8 cellular contexts compared by ENCODE assay signal in the genomic region with DNA sequence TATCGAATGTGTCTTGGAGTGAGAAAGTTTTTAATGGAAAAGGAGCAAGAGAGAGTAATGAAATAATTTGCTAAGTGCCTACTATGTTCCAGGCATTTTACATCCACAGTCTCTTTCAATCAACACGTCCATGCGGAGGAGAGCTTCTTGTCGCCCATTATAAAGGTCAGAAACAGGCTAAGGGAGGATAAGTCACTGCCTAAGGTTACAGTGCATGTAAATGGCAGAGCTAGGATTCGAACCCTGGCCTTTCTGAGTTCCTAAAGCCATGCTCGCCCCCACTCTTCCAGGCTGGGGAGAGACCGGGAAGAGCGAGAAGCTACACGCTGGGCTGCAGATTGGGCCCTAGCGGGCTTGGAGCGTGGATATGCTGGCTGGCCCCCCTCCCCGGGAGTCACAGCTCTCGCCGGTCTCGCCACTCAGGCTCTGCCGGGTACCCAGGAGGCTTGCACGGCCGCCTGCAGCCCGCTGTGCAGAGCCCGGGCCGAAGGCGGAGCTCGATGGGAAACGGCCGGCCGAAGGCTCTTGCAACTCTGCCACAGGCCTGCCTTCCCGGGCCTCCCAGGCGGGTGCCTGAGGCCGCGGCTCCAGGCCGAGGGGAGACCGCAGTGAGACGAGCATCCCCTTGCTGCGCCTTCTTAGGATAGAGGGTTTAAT. TPM values are rescaled to one million over a fixed set of nuclear protein-coding genes. Genes with fewer than 3 reads are reported as not detected.
DNase-seq lines count a peak whose midpoint lies in the region; ATAC-seq and TF ChIP-seq lines count a peak whose summit lies in the region.

No MANE protein-coding gene starts in this region.

- H3K4me1 ChIP-seq in neural progenitor cell: peaks cover 63% of the 10 kb centered on the region

- H2AFZ ChIP-seq in neural progenitor cell (replicated peaks): no peak overlapping the region

- H3K27me3 Mint-ChIP-seq in neural progenitor cell (ENCODE audit: insufficient read depth, low read depth): peaks cover 76% of the 10 kb centered on the region

- peaks cover 82% of the 10 kb centered on the region for H3K79me2 ChIP-seq in neural progenitor cell (ENCODE audit: low read depth)

- H3K36me3 ChIP-seq in MG63: no peaks in the 10 kb centered on the region
- H3K36me3 ChIP-seq in neural progenitor cell: no peaks in the 10 kb centered on the region

- H3K9me3 ChIP-seq in MG63: no peaks in the 10 kb centered on the region
- H3K9me3 ChIP-seq in neural progenitor cell (ENCODE audit: low read depth): no peaks in the 10 kb centered on the region

- no peak for ATAC-seq in GM19467 (IDR thresholded peaks at IDR 0.05; ENCODE audit: unreplicated experiment)

- H3K27ac ChIP-seq in neural progenitor cell: no peak overlapping the region

- DNase-seq in EL (peak; percentile 47), MG63 (peak; percentile 40), dermis blood vessel endothelial cell (peak; percentile 32), neural progenitor cell (ENCODE audit: low spot score) (peak; percentile 89), activated gamma-delta T cell treated with Interleukin-2 at 50 U/mL for 16 hours (no peak), GM20000 (ENCODE audit: low spot score) (no peak)
- DNase-seq in activated effector memory CD4-positive, alpha-beta T cell treated with Interleukin-2 at 50 U/mL for 16 hours: no peak

- peaks cover 80% of the 10 kb centered on the region for H3F3A ChIP-seq in neural progenitor cell (ENCODE audit: low read depth)

- peaks cover 52% of the 10 kb centered on the region for H3K4me1 Mint-ChIP-seq in neural progenitor cell

- peak overlapping the region; percentile 92 for H3K4me2 ChIP-seq in neural progenitor cell

- H3K9ac ChIP-seq in neural progenitor cell: no peak overlapping the region

- H3K27me3 ChIP-seq in MG63 (peaks cover 37% of the 10 kb centered on the region), neural progenitor cell (peaks cover 100% of the 10 kb centered on the region)

- H3K9me3 Mint-ChIP-seq in neural progenitor cell: no peaks in the 10 kb centered on the region

- H3K27ac Mint-ChIP-seq in neural progenitor cell: no peak overlapping the region

- H4K20me1 ChIP-seq in neural progenitor cell (ENCODE audit: low read depth): peaks cover 81% of the 10 kb centered on the region

- H3K36me3 Mint-ChIP-seq in neural progenitor cell: peaks cover 2% of the 10 kb centered on the region

- peak overlapping the region; percentile 75 for H3K4me3 Mint-ChIP-seq in neural progenitor cell

- H3K4me3 ChIP-seq in MG63 (peak overlapping the region; percentile 74), neural progenitor cell (peak overlapping the region; percentile 76)

- no peak for TF ChIP-seq CTCF in neural progenitor cell (IDR thresholded peaks at IDR 0.05)
- no peak for TF ChIP-seq CTCF in GM20000 (IDR thresholded peaks at IDR 0.05; ENCODE audit: extremely low read depth, missing control alignments)

RNA-seq across cellular contexts. Expression of a gene that starts 0.8 kb away (rescaled TPM):
- 0.49 and 0.74 TPM in 2 replicates for total RNA-seq in MG63 (2014; rRNA removed; shearing (Covaris generic); ENCODE audit: low replicate concordance)
- not detected in 2 replicates for total RNA-seq in dermis blood vessel endothelial cell
- total RNA-seq in neural progenitor cell (ENCODE audit: low replicate concordance): 36.3 and 59.5 TPM in 2 replicates

Comparison
In these comparisons a context has a peak if more than half of its experiments do, and no peak if none do; other contexts are left out.
1. DNase-seq: peak in EL (single experiment), MG63 (single experiment), dermis blood vessel endothelial cell (single experiment) and neural progenitor cell (single experiment); none in activated effector memory CD4-positive, alpha-beta T cell treated with Interleukin-2 at 50 U/mL for 16 hours (single experiment), activated gamma-delta T cell treated with Interleukin-2 at 50 U/mL for 16 hours (single experiment) and GM20000 (single experiment).
2. RNA of a gene that starts 0.8 kb away (total RNA-seq): 36.3 to 59.5 TPM in neural progenitor cell; 0.49 to 0.74 TPM in MG63 and not detected in dermis blood vessel endothelial cell; every median in the first group is over 10 times any median in the second.